10 cellular contexts compared by ENCODE assay signal in genomic region chr2:101745711-101746694, GRCh38. TPM values are rescaled to one million over a fixed set of nuclear protein-coding genes. Genes with fewer than 3 reads are reported as not detected.
DNase-seq lines count a peak whose midpoint lies in the region; ATAC-seq, FAIRE-seq and TF ChIP-seq lines count a peak whose summit lies in the region.
"Had no signal": no experiment of that assay in that cellular context is flagged by ENCODE, and none has a peak within 500 bp of the region (broad histone marks: within the 10 kb centered on the region; RNA-seq: fewer than 3 reads in every experiment).

No MANE protein-coding gene starts in this region.

- TF ChIP-seq CTCF in Peyer's patch (IDR thresholded peaks at IDR 0.05) = no peak

- H3K36me3 ChIP-seq in Peyer's patch = no peaks in the 10 kb centered on the region
- H3K36me3 ChIP-seq: adrenal gland had no signal

- no peaks in the 10 kb centered on the region for H3K36me3 Mint-ChIP-seq in activated naive CD8-positive, alpha-beta T cell
- H3K36me3 Mint-ChIP-seq in activated naive CD8-positive, alpha-beta T cell treated with anti-CD3 and anti-CD28 coated beads for 36 hours = peaks cover 3% of the 10 kb centered on the region
- H3K36me3 Mint-ChIP-seq in activated naive CD8-positive, alpha-beta T cell treated with anti-CD3 and anti-CD28 coated beads, Interleukin-2, amount 10 ng/mL, durations not matched to agents 7 days and 5 days = peaks cover 10% of the 10 kb centered on the region

- H3K4me1 ChIP-seq in Peyer's patch = peaks cover 0 to 25% (median 7%) of the 10 kb centered on the region in 4 donors

- H3K4me1 Mint-ChIP-seq in activated naive CD8-positive, alpha-beta T cell (ENCODE audit: low read depth) = peaks cover 69% of the 10 kb centered on the region
- H3K4me1 Mint-ChIP-seq in activated naive CD8-positive, alpha-beta T cell treated with anti-CD3 and anti-CD28 coated beads for 36 hours = peaks cover 69% of the 10 kb centered on the region
- H3K4me1 Mint-ChIP-seq in activated naive CD8-positive, alpha-beta T cell treated with anti-CD3 and anti-CD28 coated beads, Interleukin-2, amount 10 ng/mL, durations not matched to agents 7 days and 5 days = peaks cover 43% of the 10 kb centered on the region

- no peaks in the 10 kb centered on the region for H3K9me3 ChIP-seq in Peyer's patch
- H3K9me3 ChIP-seq: adrenal gland had no signal

- H3K27ac ChIP-seq in Peyer's patch = no peak overlapping the region
- H3K27ac ChIP-seq: adrenal gland had no signal

- peak overlapping the region; percentile 75 for H3K27ac Mint-ChIP-seq in activated naive CD8-positive, alpha-beta T cell
- H3K27ac Mint-ChIP-seq in activated naive CD8-positive, alpha-beta T cell treated with anti-CD3 and anti-CD28 coated beads for 36 hours = no peak overlapping the region
- peak overlapping the region; percentile 46 for H3K27ac Mint-ChIP-seq in activated naive CD8-positive, alpha-beta T cell treated with anti-CD3 and anti-CD28 coated beads, Interleukin-2, amount 10 ng/mL, durations not matched to agents 7 days and 5 days

- peak overlapping the region; percentile 38 for H3K4me3 Mint-ChIP-seq in activated naive CD8-positive, alpha-beta T cell
- H3K4me3 Mint-ChIP-seq in activated naive CD8-positive, alpha-beta T cell treated with anti-CD3 and anti-CD28 coated beads for 36 hours = no peak overlapping the region
- H3K4me3 Mint-ChIP-seq in activated naive CD8-positive, alpha-beta T cell treated with anti-CD3 and anti-CD28 coated beads, Interleukin-2, amount 10 ng/mL, durations not matched to agents 7 days and 5 days = peak overlapping the region; percentile 35

- no peak overlapping the region for H3K4me3 ChIP-seq in Peyer's patch
- H3K4me3 ChIP-seq: adrenal gland had no signal

- no peaks in the 10 kb centered on the region for H3K27me3 Mint-ChIP-seq in activated naive CD8-positive, alpha-beta T cell
- H3K27me3 Mint-ChIP-seq in activated naive CD8-positive, alpha-beta T cell treated with anti-CD3 and anti-CD28 coated beads for 36 hours = no peaks in the 10 kb centered on the region
- no peaks in the 10 kb centered on the region for H3K27me3 Mint-ChIP-seq in activated naive CD8-positive, alpha-beta T cell treated with anti-CD3 and anti-CD28 coated beads, Interleukin-2, amount 10 ng/mL, durations not matched to agents 7 days and 5 days

- H3K9me3 Mint-ChIP-seq in activated naive CD8-positive, alpha-beta T cell (ENCODE audit: low read depth) = no peaks in the 10 kb centered on the region
- H3K9me3 Mint-ChIP-seq in activated naive CD8-positive, alpha-beta T cell treated with anti-CD3 and anti-CD28 coated beads for 36 hours = no peaks in the 10 kb centered on the region
- no peaks in the 10 kb centered on the region for H3K9me3 Mint-ChIP-seq in activated naive CD8-positive, alpha-beta T cell treated with anti-CD3 and anti-CD28 coated beads, Interleukin-2, amount 10 ng/mL, durations not matched to agents 7 days and 5 days

- TF ChIP-seq POLR2A in Peyer's patch (IDR thresholded peaks at IDR 0.05) = no peak

- H3K27me3 ChIP-seq in Peyer's patch = no peaks in the 10 kb centered on the region
- H3K27me3 ChIP-seq: adrenal gland had no signal

- DNase-seq in activated naive CD8-positive, alpha-beta T cell treated with anti-CD3 and anti-CD28 coated beads for 36 hours = no peak
- no peak for DNase-seq in activated naive CD8-positive, alpha-beta T cell treated with anti-CD3 and anti-CD28 coated beads, Interleukin-2, amount 10 ng/mL, durations not matched to agents 7 days and 5 days
- DNase-seq in iris pigment epithelial cell (ENCODE audit: low read depth) (peak; percentile 84), urothelium cell line (ENCODE audit: low spot score) (peak; percentile 40), Peyer's patch (no peak)
- DNase-seq in stimulated activated CD4-positive, alpha-beta T cell treated with anti-CD3 and anti-CD28 coated beads, Interleukin-4, amount 100 ng/mL, for 4 hours = no peak
- DNase-seq in activated CD4-positive, CD25-positive, alpha-beta regulatory T cell treated with anti-CD3 and anti-CD28 coated beads, Interleukin-2, amount 50 U/mL, for 72 hours = no peak
- DNase-seq: adrenal gland, RPMI8226 had no signal

- ATAC-seq in activated naive CD8-positive, alpha-beta T cell treated with anti-CD3 and anti-CD28 coated beads, Interleukin-2, amount 10 ng/mL, durations not matched to agents 7 days and 5 days (ENCODE audit: low read depth) = peak; percentile 35

- peak; percentile 9 for FAIRE-seq in urothelium cell line (lab: Jason Lieb, UNC)

- POLR2A ChIA-PET in activated naive CD8-positive, alpha-beta T cell treated with anti-CD3 and anti-CD28 coated beads, Interleukin-2, amount 10 ng/mL, durations not matched to agents 7 days and 5 days (lab: Charles Lee) = interaction anchor here (0.6 to 2.1 kb wide), 5 partner anchors 10 to 1311 kb away, joined by 3 to 9 read pairs (median 3); partner anchors contain the start of gene RFX8

RNA-seq across cellular contexts. Expression of gene MAP4K4, which starts 48.5 kb away (rescaled TPM):
- 10 to 100 TPM; 34.4 to 36.5 TPM for total RNA-seq in activated naive CD8-positive, alpha-beta T cell treated with anti-CD3 and anti-CD28 coated beads for 36 hours
- total RNA-seq in activated naive CD8-positive, alpha-beta T cell treated with anti-CD3 and anti-CD28 coated beads, Interleukin-2, amount 10 ng/mL, durations not matched to agents 7 days and 5 days = 10 to 100 TPM; 79.8 to 84.5 TPM
- total RNA-seq in Peyer's patch = 10 to 100 TPM; 14.2 to 65.2 (median 29.1) TPM

Comparison
In these comparisons a context has a peak if more than half of its experiments do, and no peak if none do; other contexts are left out.
1. DNase-seq: peak in iris pigment epithelial cell (single experiment) and urothelium cell line (single experiment); none in activated naive CD8-positive, alpha-beta T cell treated with anti-CD3 and anti-CD28 coated beads for 36 hours (single experiment), activated naive CD8-positive, alpha-beta T cell treated with anti-CD3 and anti-CD28 coated beads, Interleukin-2, amount 10 ng/mL, durations not matched to agents 7 days and 5 days (single experiment), stimulated activated CD4-positive, alpha-beta T cell treated with anti-CD3 and anti-CD28 coated beads, Interleukin-4, amount 100 ng/mL, for 4 hours (0 of 2), Peyer's patch (0 of 3) and activated CD4-positive, CD25-positive, alpha-beta regulatory T cell treated with anti-CD3 and anti-CD28 coated beads, Interleukin-2, amount 50 U/mL, for 72 hours (single experiment).